24 cellular contexts compared by ENCODE assay signal in genomic region chr14:85438001-85438400, GRCh38.
"Had no signal": no experiment of that assay in that cellular context is flagged by ENCODE, and none has a peak within 500 bp of the region (broad histone marks: within the 10 kb centered on the region; RNA-seq: fewer than 3 reads in every experiment).

No MANE protein-coding gene starts in this region.

- H3K27ac Mint-ChIP-seq: activated CD4-positive, alpha-beta T cell treated with anti-CD3 and anti-CD28 coated beads for 36 hours; activated naive CD8-positive, alpha-beta T cell; activated T-helper 2 cell treated with anti-CD3 and anti-CD28 coated beads, Interferon-gamma antibody, Interleukin-2, Interleukin-4, amounts not matched to agents 10 μg/mL and 5 μg/mL and 100 μg/mL, durations not matched to agents 14 hours and 24 hours and 36 hours; natural killer cell; WTC11 had no signal

- H3K9me3 Mint-ChIP-seq: activated T-cell treated with anti-CD3 and anti-CD28 coated beads, Interleukin-2, amount 50 U/mL, for 4 hours; central memory CD8-positive, alpha-beta T cell had no signal

- H3K4me1 Mint-ChIP-seq: activated CD4-positive, alpha-beta T cell treated with anti-CD3 and anti-CD28 coated beads for 36 hours; central memory CD8-positive, alpha-beta T cell; natural killer cell; WTC11 had no signal

- H3K27me3 ChIP-seq: adrenal gland, ascending aorta, colonic mucosa, left lung, neutrophil, pancreas, tibial artery had no signal

- H3K4me3 ChIP-seq: adrenal gland, ascending aorta, colonic mucosa, dorsolateral prefrontal cortex, left lung, lung, pancreas, tibial artery had no signal

- DNase-seq: activated CD4-positive, alpha-beta T cell treated with anti-CD3 and anti-CD28 coated beads for 36 hours; activated CD4-positive, alpha-beta T cell treated with anti-CD3 and anti-CD28 coated beads, Interleukin-2, amount 50 U/mL, for 48 hours; activated CD8-positive, alpha-beta memory T cell treated with anti-CD3 and anti-CD28 coated beads, Interleukin-2, amount 50 U/mL, for 48 hours; activated naive CD4-positive, alpha-beta T cell; activated T-cell treated with anti-CD3 and anti-CD28 coated beads, Interleukin-2, amount 50 U/mL, for 4 hours; adrenal gland; colonic mucosa; dorsolateral prefrontal cortex; left lung; midbrain; natural killer cell; stimulated activated CD4-positive, alpha-beta T cell treated with anti-CD3 and anti-CD28 coated beads, Interleukin-4, amount 100 ng/mL, for 1 hour; stimulated activated naive CD4-positive, alpha-beta T cell treated with Interleukin-2 at 50 U/mL for 16 hours; T-helper 9 cell; tibial artery had no signal

- H3K9me3 ChIP-seq: adrenal gland, ascending aorta, colonic mucosa, left lung, neutrophil, pancreas, tibial artery had no signal

- ATAC-seq: activated CD4-positive, alpha-beta T cell treated with anti-CD3 and anti-CD28 coated beads for 36 hours; activated T-cell treated with anti-CD3 and anti-CD28 coated beads, Interleukin-2, amount 50 U/mL, for 4 hours; left lung; natural killer cell; WTC11 had no signal

- H3K27me3 Mint-ChIP-seq: activated CD4-positive, alpha-beta T cell treated with anti-CD3 and anti-CD28 coated beads for 36 hours; activated naive CD8-positive, alpha-beta T cell; central memory CD8-positive, alpha-beta T cell had no signal

- FAIRE-seq: pancreas, urothelium cell line had no signal

- H3K27ac ChIP-seq: adrenal gland, ascending aorta, colonic mucosa, dorsolateral prefrontal cortex, left lung, neutrophil, tibial artery had no signal

- H3K36me3 ChIP-seq: adrenal gland, ascending aorta, colonic mucosa, left lung, neutrophil, pancreas, tibial artery had no signal

- H3K4me3 Mint-ChIP-seq: activated CD4-positive, alpha-beta T cell treated with anti-CD3 and anti-CD28 coated beads for 36 hours; activated naive CD8-positive, alpha-beta T cell; activated T-cell treated with anti-CD3 and anti-CD28 coated beads, Interleukin-2, amount 50 U/mL, for 4 hours; central memory CD8-positive, alpha-beta T cell; natural killer cell; WTC11 had no signal

- H3K36me3 Mint-ChIP-seq: activated naive CD8-positive, alpha-beta T cell; natural killer cell; WTC11 had no signal

- H3K4me1 ChIP-seq: adrenal gland, ascending aorta, colonic mucosa, left lung had no signal
